20 cellular contexts compared by ENCODE assay signal in the genomic region with DNA sequence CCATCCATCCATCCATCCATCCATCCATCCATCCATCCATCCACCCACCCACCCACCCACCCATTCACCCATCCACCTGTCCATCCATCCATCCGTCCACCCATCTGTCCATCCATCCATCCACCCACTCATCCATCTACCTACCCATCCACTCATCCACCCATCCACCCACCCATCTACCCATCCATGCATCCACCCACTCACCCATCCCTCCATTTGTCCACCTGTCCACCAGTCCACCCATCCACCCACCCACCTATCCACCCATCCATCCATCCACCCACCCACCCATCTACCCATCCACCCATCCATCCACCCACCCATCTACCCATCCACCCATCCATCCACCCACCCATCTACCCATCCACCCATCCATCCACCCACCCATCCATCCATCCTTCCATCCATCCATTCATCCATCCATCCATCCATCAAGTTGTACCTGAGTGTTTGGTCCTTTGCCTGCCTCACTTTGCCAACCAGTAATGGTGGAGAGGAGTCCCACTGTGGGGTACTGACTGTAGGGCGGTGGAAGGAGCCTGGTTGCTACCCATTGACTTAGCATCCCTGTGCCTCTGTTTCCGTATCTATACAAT. TPM values are rescaled to one million over a fixed set of nuclear protein-coding genes. Genes with fewer than 3 reads are reported as not detected.
DNase-seq lines count a peak whose midpoint lies in the region; ATAC-seq and TF ChIP-seq lines count a peak whose summit lies in the region.
"Had no signal": no experiment of that assay in that cellular context is flagged by ENCODE, and none has a peak within 500 bp of the region (broad histone marks: within the 10 kb centered on the region; RNA-seq: fewer than 3 reads in every experiment).

No MANE protein-coding gene starts in this region.

- POLR2A ChIA-PET in CD8-positive, alpha-beta T cell (lab: Charles Lee): interaction anchor here (0.7 to 2.6 kb wide), 6 partner anchors 9 to 81 kb away, joined by 3 to 33 read pairs (median 6); a partner anchor contains a TSS
- POLR2A ChIA-PET in activated CD8-positive, alpha-beta T cell treated with anti-CD3 and anti-CD28 coated beads, Interleukin-2, amount 10 ng/mL, durations not matched to agents 7 days and 5 days (lab: Charles Lee): interaction anchor here (1.4 to 8.6 kb wide), 5 partner anchors 9 to 23 kb away, joined by 6 to 125 read pairs (median 11); a partner anchor contains a TSS
- POLR2A ChIA-PET in naive thymus-derived CD8-positive, alpha-beta T cell (lab: Charles Lee): interaction anchor here (0.6 to 2.2 kb wide), 8 partner anchors 9 to 1555 kb away, joined by 3 to 52 read pairs (median 4); a partner anchor contains a TSS

- H3K27me3 ChIP-seq in CD8-positive, alpha-beta T cell (ENCODE audit: insufficient read depth, low read length): no peaks in the 10 kb centered on the region
- H3K27me3 ChIP-seq: breast epithelium, hepatocyte, ovary, thyroid gland had no signal

- H3K27ac ChIP-seq in CD8-positive, alpha-beta T cell (ENCODE audit: low read depth, low read length): peak overlapping the region; percentile 35
- H3K27ac ChIP-seq: breast epithelium, hepatocyte, KMS-11, lower lobe of right lung, ovary, thyroid gland, WERI-Rb-1 had no signal

- H3K36me3 ChIP-seq in CD8-positive, alpha-beta T cell (ENCODE audit: insufficient read depth, low read length): no peaks in the 10 kb centered on the region
- H3K36me3 ChIP-seq: breast epithelium, lower lobe of right lung, ovary, thyroid gland, WERI-Rb-1 had no signal

- DNase-seq in CD14-positive monocyte (ENCODE audit: low spot score): no peak
- no peak for DNase-seq in CD8-positive, alpha-beta T cell
- no peak for DNase-seq in activated CD8-positive, alpha-beta T cell treated with anti-CD3 and anti-CD28 coated beads, Interleukin-2, amount 10 ng/mL, durations not matched to agents 7 days and 5 days
- DNase-seq in naive thymus-derived CD8-positive, alpha-beta T cell: no peak
- DNase-seq in RPMI8226: no peak
- no peak for DNase-seq in NCI-H2029 (lab: John Stamatoyannopoulos, UW)
- DNase-seq: HFFc6, lower lobe of right lung, NCI-H1048, NCI-H524 treated with DMSO at 0.1 percent for 48 hours, ovary, thyroid gland, WERI-Rb-1 had no signal

- CTCF ChIA-PET in CD8-positive, alpha-beta T cell (lab: Charles Lee): interaction anchor here (1.1 to 2.0 kb wide), 6 partner anchors 11 to 48 kb away, joined by 3 to 19 read pairs (median 5); a partner anchor contains a TSS
- CTCF ChIA-PET in activated CD8-positive, alpha-beta T cell treated with anti-CD3 and anti-CD28 coated beads, Interleukin-2, amount 10 ng/mL, durations not matched to agents 7 days and 5 days (lab: Charles Lee): interaction anchor here (1.2 to 13.1 kb wide), 13 partner anchors 7 to 108 kb away, joined by 3 to 159 read pairs (median 7); a partner anchor contains a TSS

- H3K4me3 Mint-ChIP-seq in CD14-positive monocyte: no peak overlapping the region
- peak overlapping the region; percentile 82 for H3K4me3 Mint-ChIP-seq in CD8-positive, alpha-beta T cell
- peak overlapping the region; percentile 72 for H3K4me3 Mint-ChIP-seq in activated CD8-positive, alpha-beta T cell treated with anti-CD3 and anti-CD28 coated beads, Interleukin-2, amount 10 ng/mL, durations not matched to agents 7 days and 5 days
- H3K4me3 Mint-ChIP-seq in naive thymus-derived CD8-positive, alpha-beta T cell: peak overlapping the region; percentile 71 to 90 (median 86)
- H3K4me3 Mint-ChIP-seq: HFFc6 had no signal

- no peak overlapping the region for H3K4me3 ChIP-seq in CD8-positive, alpha-beta T cell (ENCODE audit: low read depth, low read length)
- H3K4me3 ChIP-seq: breast epithelium, hepatocyte, lower lobe of right lung, ovary, thyroid gland had no signal

- peaks cover 0 to 2% (median 0%) of the 10 kb centered on the region in 3 donors for H3K27me3 Mint-ChIP-seq in CD14-positive monocyte (ENCODE audit: low read depth in 3 of 3)
- no peaks in the 10 kb centered on the region for H3K27me3 Mint-ChIP-seq in CD8-positive, alpha-beta T cell (ENCODE audit: low read depth)
- H3K27me3 Mint-ChIP-seq in activated CD8-positive, alpha-beta T cell treated with anti-CD3 and anti-CD28 coated beads, Interleukin-2, amount 10 ng/mL, durations not matched to agents 7 days and 5 days (ENCODE audit: low read depth): no peaks in the 10 kb centered on the region
- no peaks in the 10 kb centered on the region for H3K27me3 Mint-ChIP-seq in naive thymus-derived CD8-positive, alpha-beta T cell

- peaks cover 88% of the 10 kb centered on the region for H3K4me1 Mint-ChIP-seq in CD14-positive monocyte
- H3K4me1 Mint-ChIP-seq in CD8-positive, alpha-beta T cell (ENCODE audit: low read depth): peaks cover 86% of the 10 kb centered on the region
- H3K4me1 Mint-ChIP-seq in activated CD8-positive, alpha-beta T cell treated with anti-CD3 and anti-CD28 coated beads, Interleukin-2, amount 10 ng/mL, durations not matched to agents 7 days and 5 days (ENCODE audit: low read depth): peaks cover 94% of the 10 kb centered on the region
- peaks cover 40 to 94% (median 83%) of the 10 kb centered on the region in 4 donors for H3K4me1 Mint-ChIP-seq in naive thymus-derived CD8-positive, alpha-beta T cell

- intact Hi-C loops in CD14-positive monocyte (cut with micrococcal nuclease): no loop called here
- intact Hi-C loops in CD8-positive, alpha-beta T cell (cut with DNase I, micrococcal nuclease): no loop called here

- TF ChIP-seq CTCF in CD14-positive monocyte (IDR thresholded peaks at IDR 0.05): no peak
- no peak for TF ChIP-seq CTCF in CD8-positive, alpha-beta T cell (IDR thresholded peaks at IDR 0.05)

- H3K27ac Mint-ChIP-seq in CD14-positive monocyte: peak overlapping the region in 6 of 7 donors; percentile 62 to 94 (median 93)
- peak overlapping the region; percentile 97 for H3K27ac Mint-ChIP-seq in CD8-positive, alpha-beta T cell
- peak overlapping the region; percentile 99 for H3K27ac Mint-ChIP-seq in activated CD8-positive, alpha-beta T cell treated with anti-CD3 and anti-CD28 coated beads, Interleukin-2, amount 10 ng/mL, durations not matched to agents 7 days and 5 days
- H3K27ac Mint-ChIP-seq in naive thymus-derived CD8-positive, alpha-beta T cell: peak overlapping the region; percentile 91 to 99 (median 95)
- H3K27ac Mint-ChIP-seq: HFFc6 had no signal

- peaks cover 31 to 75% of the 10 kb centered on the region in 2 donors for H3K36me3 Mint-ChIP-seq in CD14-positive monocyte
- H3K36me3 Mint-ChIP-seq in CD8-positive, alpha-beta T cell: peaks cover 43% of the 10 kb centered on the region
- H3K36me3 Mint-ChIP-seq in activated CD8-positive, alpha-beta T cell treated with anti-CD3 and anti-CD28 coated beads, Interleukin-2, amount 10 ng/mL, durations not matched to agents 7 days and 5 days (ENCODE audit: low read depth): peaks cover 69% of the 10 kb centered on the region
- peaks cover 0 to 3% (median 0%) of the 10 kb centered on the region in 3 donors for H3K36me3 Mint-ChIP-seq in naive thymus-derived CD8-positive, alpha-beta T cell

- no peaks in the 10 kb centered on the region for H3K9me3 ChIP-seq in CD8-positive, alpha-beta T cell (ENCODE audit: low read length)
- H3K9me3 ChIP-seq: breast epithelium, lower lobe of right lung, ovary, thyroid gland had no signal

- H3K4me1 ChIP-seq in CD8-positive, alpha-beta T cell (ENCODE audit: insufficient read depth, low read length): peaks cover 88% of the 10 kb centered on the region
- H3K4me1 ChIP-seq: breast epithelium, thyroid gland had no signal

- no peak for ATAC-seq in CD8-positive, alpha-beta T cell
- ATAC-seq in activated CD8-positive, alpha-beta T cell treated with anti-CD3 and anti-CD28 coated beads, Interleukin-2, amount 10 ng/mL, durations not matched to agents 7 days and 5 days: no peak
- no peak for ATAC-seq in naive thymus-derived CD8-positive, alpha-beta T cell
- ATAC-seq in HG03025 (IDR thresholded peaks at IDR 0.05; ENCODE audit: low FRiP score, unreplicated experiment): no peak
- ATAC-seq: right cardiac atrium, Right ventricle myocardium inferior had no signal

- H3K9me3 Mint-ChIP-seq in CD14-positive monocyte: no peaks in the 10 kb centered on the region
- H3K9me3 Mint-ChIP-seq in CD8-positive, alpha-beta T cell: no peaks in the 10 kb centered on the region
- H3K9me3 Mint-ChIP-seq in activated CD8-positive, alpha-beta T cell treated with anti-CD3 and anti-CD28 coated beads, Interleukin-2, amount 10 ng/mL, durations not matched to agents 7 days and 5 days (ENCODE audit: insufficient read depth): no peaks in the 10 kb centered on the region
- no peaks in the 10 kb centered on the region for H3K9me3 Mint-ChIP-seq in naive thymus-derived CD8-positive, alpha-beta T cell
- H3K9me3 Mint-ChIP-seq: HFFc6 had no signal

RNA-seq across cellular contexts. Expression of a gene that starts 17.3 kb away (rescaled TPM):
- 10 to 100 TPM; 85.9 to 86.8 TPM for polyA plus RNA-seq in CD14-positive monocyte
- total RNA-seq in CD8-positive, alpha-beta T cell: 10 to 100 TPM; 86.7 to 88.0 TPM
- 100 to 1,000 TPM; 208 to 212 TPM for total RNA-seq in activated CD8-positive, alpha-beta T cell treated with anti-CD3 and anti-CD28 coated beads, Interleukin-2, amount 10 ng/mL, durations not matched to agents 7 days and 5 days
- 100 to 1,000 TPM; 118 to 124 TPM for total RNA-seq in naive thymus-derived CD8-positive, alpha-beta T cell
- polyA plus RNA-seq in naive thymus-derived CD8-positive, alpha-beta T cell: 10 to 100 TPM; 34.0 to 50.6 (median 41.8) TPM
- total RNA-seq: fibroblast of villous mesenchyme, hepatocyte had no signal
- polyA plus RNA-seq: hepatocyte had no signal

RNA-seq across cellular contexts. Expression of a gene that starts 58.7 kb away (rescaled TPM):
- polyA plus RNA-seq in CD14-positive monocyte: 10 to 100 TPM; 53.2 to 68.0 TPM
- total RNA-seq in CD8-positive, alpha-beta T cell: 10 to 100 TPM; 21.4 to 22.7 TPM
- 10 to 100 TPM; 17.4 to 18.4 TPM for total RNA-seq in activated CD8-positive, alpha-beta T cell treated with anti-CD3 and anti-CD28 coated beads, Interleukin-2, amount 10 ng/mL, durations not matched to agents 7 days and 5 days
- total RNA-seq in naive thymus-derived CD8-positive, alpha-beta T cell: 10 to 100 TPM; 36.6 to 36.8 TPM
- polyA plus RNA-seq in naive thymus-derived CD8-positive, alpha-beta T cell: 100 to 1,000 TPM in 2 of 3 donors, 10 to 100 TPM in 1; 87.9 to 120 (median 115) TPM

Comparison
In these comparisons a context has a peak if more than half of its experiments do, and no peak if none do; other contexts are left out.
1. H3K4me3 Mint-ChIP-seq: peak in CD8-positive, alpha-beta T cell (single experiment), activated CD8-positive, alpha-beta T cell treated with anti-CD3 and anti-CD28 coated beads, Interleukin-2, amount 10 ng/mL, durations not matched to agents 7 days and 5 days (single experiment) and naive thymus-derived CD8-positive, alpha-beta T cell (10 of 10); none in CD14-positive monocyte (0 of 2).
2. Peak in every context shown above with its lines, with median percentiles within 50 percentile points of each other: H3K27ac Mint-ChIP-seq.